Comparison of ENCODE assay signal across 20 cellular contexts in the genomic region with DNA sequence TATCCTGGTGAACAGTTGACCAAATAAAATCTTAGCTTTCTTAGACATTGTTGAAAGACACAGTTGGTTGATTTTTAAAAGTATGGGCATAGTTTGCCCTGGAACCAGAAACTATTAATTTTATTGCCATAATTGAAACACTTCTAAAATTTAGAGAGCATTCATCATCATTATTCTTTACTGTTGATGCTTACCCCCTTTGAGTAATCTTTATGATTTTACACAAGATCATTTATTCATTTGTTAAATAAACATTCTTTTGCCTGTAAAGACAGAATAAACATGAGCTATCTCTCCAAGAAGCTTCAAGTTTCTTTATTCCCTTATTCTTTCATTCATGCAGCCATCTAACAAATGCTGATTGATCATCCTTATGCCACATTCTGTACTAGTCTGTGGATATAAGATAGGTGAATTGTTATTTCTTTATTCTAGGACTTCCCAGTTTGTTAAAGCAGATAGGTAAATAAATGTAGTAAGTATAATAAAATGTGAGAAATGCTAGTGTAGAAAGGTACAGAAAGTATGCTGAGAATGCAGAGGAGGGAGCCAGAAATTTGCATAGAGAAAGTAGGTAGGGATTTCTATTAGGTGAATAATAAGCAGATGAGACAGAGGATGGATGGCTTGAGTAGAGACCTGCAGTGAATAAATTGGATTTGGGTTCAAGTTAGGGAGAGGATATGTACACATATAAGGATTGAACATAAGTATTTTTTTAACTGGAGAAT. TPM values are rescaled to one million over a fixed set of nuclear protein-coding genes. Genes with fewer than 3 reads are reported as not detected.
"Had no signal": no experiment of that assay in that cellular context is flagged by ENCODE, and none has a peak within 500 bp of the region (broad histone marks: within the 10 kb centered on the region; RNA-seq: fewer than 3 reads in every experiment).

No MANE protein-coding gene starts in this region.

- H3K9me3 Mint-ChIP-seq: memory B cell had no signal

- H3K4me3 Mint-ChIP-seq: memory B cell, naive B cell, nephron had no signal

- H3K36me3 Mint-ChIP-seq: memory B cell, naive B cell had no signal

- H3K4me1 ChIP-seq: heart left ventricle, left ventricle myocardium inferior, lower lobe of right lung, pancreas, suprapubic skin, tibial artery, upper lobe of left lung had no signal

- H3K36me3 ChIP-seq: heart left ventricle, left ventricle myocardium inferior, lower lobe of right lung, pancreas, suprapubic skin, tibial artery, upper lobe of left lung had no signal

- H3K9me3 ChIP-seq: heart left ventricle, left ventricle myocardium inferior, lower lobe of right lung, pancreas, suprapubic skin, tibial artery, upper lobe of left lung had no signal

- H3K4me3 ChIP-seq: heart left ventricle, left ventricle myocardium inferior, lower lobe of right lung, pancreas, suprapubic skin, tibial artery, upper lobe of left lung had no signal

- H3K27me3 ChIP-seq: pancreas, suprapubic skin, tibial artery, upper lobe of left lung had no signal

- H3K27ac ChIP-seq: heart left ventricle, left ventricle myocardium inferior, lower lobe of right lung, pancreas, suprapubic skin, tibial artery, upper lobe of left lung had no signal

- H3K27me3 Mint-ChIP-seq: memory B cell had no signal

- ATAC-seq: esophagus mucosa, heart left ventricle, pancreas, right cardiac atrium had no signal

- H3K4me1 Mint-ChIP-seq: memory B cell, naive B cell had no signal

- H3K27ac Mint-ChIP-seq: memory B cell, progenitor cell of endocrine pancreas had no signal

- DNase-seq: effector memory CD4-positive, alpha-beta T cell; heart left ventricle; hippocampal formation; left ventricle myocardium inferior; lower lobe of right lung; naive B cell; occipital lobe; pancreas; right cardiac atrium; small intestine; stimulated activated CD4-positive, alpha-beta T cell treated with anti-CD3 and anti-CD28 coated beads, Interleukin-12 subunit alpha, Interleukin-12 subunit beta, amount 100 ng/mL, for 4 hours; stimulated activated naive CD4-positive, alpha-beta T cell treated with Interleukin-2 at 50 U/mL for 16 hours; tibial artery; upper lobe of left lung had no signal

RNA-seq across cellular contexts. Expression of gene SERTM1, which starts 8.2 kb away (rescaled TPM):
- total RNA-seq: esophagus mucosa, fibroblast of lung, suprapubic skin had no signal
- polyA plus RNA-seq: fibroblast of lung had no signal
